ENCODE assay signal across 24 cellular contexts in genomic region chr4:74168841-74169240, GRCh38.
"Had no signal": no experiment of that assay in that cellular context is flagged by ENCODE, and none has a peak within 500 bp of the region (broad histone marks: within the 10 kb centered on the region; RNA-seq: fewer than 3 reads in every experiment).

No MANE protein-coding gene starts in this region.

- H3K27ac ChIP-seq: brain microvascular endothelial cell, cardiac muscle cell had no signal

- DNase-seq: activated CD4-positive, alpha-beta memory T cell treated with anti-CD3 and anti-CD28 coated beads, Interleukin-2, amount 10 ng/mL, durations not matched to agents 7 days and 5 days; activated CD4-positive, alpha-beta T cell treated with anti-CD3 and anti-CD28 coated beads for 36 hours; activated CD4-positive, alpha-beta T cell treated with anti-CD3 and anti-CD28 coated beads, Interleukin-2, amount 50 U/mL, for 1 hour; activated CD8-positive, alpha-beta memory T cell treated with anti-CD3 and anti-CD28 coated beads, Interleukin-2, amount 50 U/mL, for 4 hours; activated gamma-delta T cell treated with Interleukin-2 at 50 U/mL for 16 hours; activated naive CD4-positive, alpha-beta T cell treated with anti-CD3 and anti-CD28 coated beads, Interleukin-2, amount 10 ng/mL, durations not matched to agents 7 days and 5 days; activated naive CD8-positive, alpha-beta T cell treated with anti-CD3 and anti-CD28 coated beads for 36 hours; activated T-cell treated with anti-CD3 and anti-CD28 coated beads, Interleukin-2, amount 50 U/mL, for 72 hours; brain microvascular endothelial cell; Karpas-422; MM.1S; NCI-H1105; NCI-H1436; NCI-H1694 treated with DMSO at 0.1 percent for 48 hours; NCI-H2029 treated with DMSO at 0.1 percent for 48 hours; NCI-H510A treated with DMSO at 0.1 percent for 48 hours; NCI-H69; RPMI8226; SHP77; T-helper 17 cell; T-helper 9 cell had no signal

- FAIRE-seq: colon had no signal

- H3K4me3 ChIP-seq: cardiac muscle cell had no signal

- ATAC-seq: activated CD4-positive, alpha-beta T cell treated with anti-CD3 and anti-CD28 coated beads for 36 hours; activated T-cell treated with anti-CD3 and anti-CD28 coated beads, Interleukin-2, amount 50 U/mL, for 72 hours; Panc1; T-helper 17 cell had no signal

- H3K36me3 ChIP-seq: brain microvascular endothelial cell, cardiac muscle cell had no signal

- H3K27me3 ChIP-seq: brain microvascular endothelial cell, cardiac muscle cell had no signal
